Comparison of ENCODE assay signal across 18 cellular contexts in the genomic region with DNA sequence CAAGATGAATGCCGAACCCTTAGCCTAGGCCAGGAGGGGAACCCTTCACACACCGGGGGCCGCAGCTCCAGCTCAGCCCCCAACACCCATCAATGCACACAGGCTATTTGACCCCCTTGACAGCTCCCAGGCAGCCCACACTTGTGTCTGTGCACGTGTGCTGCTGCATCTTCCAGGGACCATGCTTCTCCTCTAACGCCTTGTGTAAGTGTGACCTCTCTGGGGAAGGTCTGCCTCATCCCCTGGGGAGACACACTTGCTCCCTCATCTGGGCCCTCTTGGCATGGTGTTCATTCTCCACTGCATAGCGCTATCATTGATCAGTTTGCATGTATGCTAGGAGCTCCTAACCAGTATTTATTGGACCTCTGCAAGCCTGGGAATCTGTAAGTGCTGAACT.
DNase-seq lines count a peak whose midpoint lies in the region; ATAC-seq, FAIRE-seq and TF ChIP-seq lines count a peak whose summit lies in the region.
"Had no signal": no experiment of that assay in that cellular context is flagged by ENCODE, and none has a peak within 500 bp of the region (broad histone marks: within the 10 kb centered on the region; RNA-seq: fewer than 3 reads in every experiment).

No MANE protein-coding gene starts in this region.

- peak; percentile 36 for ATAC-seq in stimulated activated effector memory CD8-positive, alpha-beta T cell treated with anti-CD3 and anti-CD28 coated beads, Interleukin-12 subunit alpha, Interleukin-12 subunit beta, amount 100 ng/mL, for 72 hours
- ATAC-seq: activated CD4-positive, CD25-positive, alpha-beta regulatory T cell treated with anti-CD3 and anti-CD28 coated beads, Interleukin-2, amount 50 U/mL, for 24 hours had no signal

- no peak overlapping the region for H3K4me3 ChIP-seq in breast epithelium
- H3K4me3 ChIP-seq in foreskin fibroblast (ENCODE audit: low read depth in 1 of 2, low read length in 2 of 2) = no peak overlapping the region
- H3K4me3 ChIP-seq: lower lobe of right lung had no signal

- peaks cover 0 to 13% of the 10 kb centered on the region in 2 donors for H3K4me1 ChIP-seq in breast epithelium

- TF ChIP-seq POLR2A in breast epithelium (IDR thresholded peaks at IDR 0.05) = no peak

- no peak overlapping the region for H3K4me3 Mint-ChIP-seq in MCF 10A (ENCODE audit: unreplicated experiment)
- H3K4me3 Mint-ChIP-seq in stimulated activated effector memory CD8-positive, alpha-beta T cell treated with anti-CD3 and anti-CD28 coated beads, Interleukin-12 subunit alpha, Interleukin-12 subunit beta, amount 100 ng/mL, for 72 hours = no peak overlapping the region
- H3K4me3 Mint-ChIP-seq: activated naive CD4-positive, alpha-beta T cell treated with anti-CD3 and anti-CD28 coated beads, Interleukin-2, amount 10 ng/mL, durations not matched to agents 7 days and 5 days had no signal

- TF ChIP-seq CTCF in MCF 10A (IDR thresholded peaks at IDR 0.05; ENCODE audit: unreplicated experiment) = peak; percentile 7
- TF ChIP-seq CTCF in breast epithelium (IDR thresholded peaks at IDR 0.05) = no peak
- peak; percentile 9 for TF ChIP-seq CTCF in foreskin fibroblast (IDR thresholded peaks at IDR 0.05; ENCODE audit: low read depth, low read length)

- no peaks in the 10 kb centered on the region for H3K27me3 Mint-ChIP-seq in MCF 10A (ENCODE audit: insufficient read depth, unreplicated experiment)

- POLR2A ChIA-PET in MCF 10A (lab: Yijun Ruan, JAX) = interaction anchor here (0.5 to 1.4 kb wide), 4 partner anchors 22 to 123 kb away, joined by 3 to 6 read pairs (median 4); no protein-coding TSS in a partner anchor

- no peaks in the 10 kb centered on the region for H3K27me3 ChIP-seq in breast epithelium
- H3K27me3 ChIP-seq: neutrophil had no signal

- DNase-seq in MCF 10A (ENCODE audit: unreplicated experiment) = peak; percentile 14
- DNase-seq in breast epithelium (ENCODE audit: low spot score in 2 of 2) = no peak
- peak; percentile 43 for DNase-seq in RPMI7951 (ENCODE audit: low read depth)
- peak in 1 of 2 donors; percentile 11 for DNase-seq in foreskin fibroblast
- peak in 1 of 2 donors; percentile 25 for DNase-seq in stimulated activated effector memory CD8-positive, alpha-beta T cell treated with anti-CD3 and anti-CD28 coated beads, Interleukin-12 subunit alpha, Interleukin-12 subunit beta, amount 100 ng/mL, for 72 hours (ENCODE audit: low spot score in 2 of 2)
- no peak for DNase-seq in frontal cortex (ENCODE audit: low spot score in 2 of 2)
- DNase-seq in GM19240 (ENCODE audit: insufficient read length, low spot score) = no peak
- DNase-seq in NCI-H524 (lab: John Stamatoyannopoulos, UW) = no peak
- DNase-seq: activated CD8-positive, alpha-beta memory T cell treated with anti-CD3 and anti-CD28 coated beads, Interleukin-2, amount 50 U/mL, for 48 hours; activated naive CD4-positive, alpha-beta T cell treated with anti-CD3 and anti-CD28 coated beads, Interleukin-2, amount 10 ng/mL, durations not matched to agents 7 days and 5 days; hippocampal formation; lower lobe of right lung; MM.1S; NCI-H2171; substantia nigra; T-helper 1 cell had no signal

- FAIRE-seq in frontal cortex (lab: Jason Lieb, UNC) = no peak

- H3K9me3 ChIP-seq in breast epithelium = no peaks in the 10 kb centered on the region
- H3K9me3 ChIP-seq: lower lobe of right lung, neutrophil had no signal

- intact Hi-C loops in MCF 10A (cut with micrococcal nuclease) = no loop called here
- intact Hi-C loops in breast epithelium (cut with DNase I; ENCODE audit: low total_unique reads) = no loop called here

- no peaks in the 10 kb centered on the region for H3K36me3 Mint-ChIP-seq in MCF 10A (ENCODE audit: insufficient read depth, unreplicated experiment)
- no peaks in the 10 kb centered on the region for H3K36me3 Mint-ChIP-seq in stimulated activated effector memory CD8-positive, alpha-beta T cell treated with anti-CD3 and anti-CD28 coated beads, Interleukin-12 subunit alpha, Interleukin-12 subunit beta, amount 100 ng/mL, for 72 hours
- H3K36me3 Mint-ChIP-seq: activated naive CD4-positive, alpha-beta T cell treated with anti-CD3 and anti-CD28 coated beads, Interleukin-2, amount 10 ng/mL, durations not matched to agents 7 days and 5 days had no signal

- no peaks in the 10 kb centered on the region for H3K9me3 Mint-ChIP-seq in MCF 10A (ENCODE audit: unreplicated experiment)
- no peaks in the 10 kb centered on the region for H3K9me3 Mint-ChIP-seq in stimulated activated effector memory CD8-positive, alpha-beta T cell treated with anti-CD3 and anti-CD28 coated beads, Interleukin-12 subunit alpha, Interleukin-12 subunit beta, amount 100 ng/mL, for 72 hours
- H3K9me3 Mint-ChIP-seq: activated naive CD4-positive, alpha-beta T cell treated with anti-CD3 and anti-CD28 coated beads, Interleukin-2, amount 10 ng/mL, durations not matched to agents 7 days and 5 days had no signal

- CTCF ChIA-PET in MCF 10A (lab: Yijun Ruan, JAX) = interaction anchor here (0.6 to 8.1 kb wide), 17 partner anchors 9 to 224 kb away, joined by 3 to 92 read pairs (median 3); no protein-coding TSS in a partner anchor

- H3K27ac ChIP-seq in breast epithelium = no peak overlapping the region
- H3K27ac ChIP-seq: lower lobe of right lung, neutrophil had no signal

- BruUV-seq in MCF 10A (replicated peaks; lab: Mats Ljungman, UMichigan) = no TSS peak

- H3K27ac Mint-ChIP-seq in MCF 10A (ENCODE audit: low read depth, unreplicated experiment) = no peak overlapping the region
- H3K27ac Mint-ChIP-seq in stimulated activated effector memory CD8-positive, alpha-beta T cell treated with anti-CD3 and anti-CD28 coated beads, Interleukin-12 subunit alpha, Interleukin-12 subunit beta, amount 100 ng/mL, for 72 hours = no peak overlapping the region
- H3K27ac Mint-ChIP-seq: activated naive CD4-positive, alpha-beta T cell treated with anti-CD3 and anti-CD28 coated beads, Interleukin-2, amount 10 ng/mL, durations not matched to agents 7 days and 5 days had no signal

- no peaks in the 10 kb centered on the region for H3K36me3 ChIP-seq in breast epithelium
- H3K36me3 ChIP-seq: lower lobe of right lung, neutrophil had no signal

- H3K4me1 Mint-ChIP-seq in MCF 10A (ENCODE audit: insufficient read depth, unreplicated experiment) = peaks cover 10% of the 10 kb centered on the region
- no peaks in the 10 kb centered on the region for H3K4me1 Mint-ChIP-seq in stimulated activated effector memory CD8-positive, alpha-beta T cell treated with anti-CD3 and anti-CD28 coated beads, Interleukin-12 subunit alpha, Interleukin-12 subunit beta, amount 100 ng/mL, for 72 hours
- H3K4me1 Mint-ChIP-seq: activated naive CD4-positive, alpha-beta T cell treated with anti-CD3 and anti-CD28 coated beads, Interleukin-2, amount 10 ng/mL, durations not matched to agents 7 days and 5 days had no signal

Comparison
In these comparisons a context has a peak if more than half of its experiments do, and no peak if none do; other contexts are left out.
1. DNase-seq: peak in MCF 10A (single experiment) and RPMI7951 (single experiment); none in breast epithelium (0 of 2), frontal cortex (0 of 2), GM19240 (single experiment) and NCI-H524 (0 of 2).
2. CTCF ChIP-seq: peak in MCF 10A (single experiment) and foreskin fibroblast (single experiment); none in breast epithelium (0 of 3).